ENCODE assay signal across 1 cellular context in the genomic region with DNA sequence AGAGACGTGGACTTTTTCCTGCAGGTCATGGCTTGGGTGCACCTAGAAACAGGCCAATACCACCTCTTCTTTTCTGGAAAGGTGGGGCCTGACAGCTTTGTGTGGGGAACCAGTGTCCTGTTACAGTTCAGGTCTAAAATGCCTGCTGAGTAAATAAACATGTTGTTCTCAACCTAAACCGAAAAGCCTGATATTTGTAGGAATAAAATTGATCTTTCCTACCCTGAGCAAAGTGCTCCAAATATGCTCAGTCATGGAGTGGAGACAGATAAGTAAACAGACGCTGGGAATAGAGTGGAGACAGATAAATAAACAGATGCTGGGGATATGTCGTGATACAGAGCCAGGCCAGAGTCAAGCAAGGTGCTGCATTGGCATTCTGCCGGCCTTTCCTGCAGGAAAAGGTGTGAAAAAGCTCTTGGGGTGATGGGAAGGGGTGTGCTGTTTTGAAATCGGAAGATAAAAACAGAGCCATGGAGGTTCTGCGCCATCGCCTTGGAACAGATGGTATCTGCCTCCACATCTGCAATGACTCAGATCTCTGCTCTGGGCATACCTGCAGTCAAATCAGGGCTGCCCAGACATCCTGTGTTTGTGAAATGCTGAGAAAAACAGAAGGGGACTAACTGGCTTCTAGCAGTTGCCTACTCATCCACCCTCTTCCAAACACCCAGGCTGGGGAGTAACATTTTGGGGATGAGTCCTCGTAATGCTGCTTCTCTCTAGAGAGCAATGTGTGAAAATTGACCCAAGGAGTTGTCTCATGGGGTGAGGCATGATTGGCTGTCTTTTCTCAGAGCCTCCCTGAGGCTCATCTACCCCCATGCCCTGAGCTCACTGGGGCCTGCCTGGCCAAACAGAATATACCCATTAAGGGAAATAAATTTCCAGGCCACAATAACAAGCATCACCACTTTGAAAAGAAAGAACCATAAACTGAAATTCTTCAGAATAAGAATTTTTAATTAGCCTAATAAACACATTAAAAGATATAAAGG.
TF ChIP-seq lines count a peak whose summit lies in the region.

No MANE protein-coding gene starts in this region.

TF ChIP-seq in K562, 482 proteins besides CTCF, POLR2A, EP300 and RAD21 (continued from another document):
- TF ChIP-seq ZMIZ1 (IDR thresholded peaks at IDR 0.05; ENCODE audit: low read depth in 2 of 2, low read length in 2 of 2) = peak in 1 of 2 experiments; percentile 79; a peak in 2 of 4 replicates
- TF ChIP-seq, protein P1, sequence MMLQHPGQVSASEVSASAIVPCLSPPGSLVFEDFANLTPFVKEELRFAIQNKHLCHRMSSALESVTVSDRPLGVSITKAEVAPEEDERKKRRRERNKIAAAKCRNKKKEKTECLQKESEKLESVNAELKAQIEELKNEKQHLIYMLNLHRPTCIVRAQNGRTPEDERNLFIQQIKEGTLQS (IDR thresholded peaks at IDR 0.05) = peak; percentile 62; the same call in 1 of the 2 replicates
- TF ChIP-seq, protein P1 (CRISPR knock-in tag; conservative IDR thresholded peaks at IDR 0.05) = no peak
- peak; percentile 26; the same call in 1 of the 2 replicates for TF ChIP-seq CXXC5 (CRISPR knock-in tag; IDR thresholded peaks at IDR 0.05)
- 0 out of 2 replicates have a peak, but pooled peaks have one; percentile 44 for TF ChIP-seq ETS1 (conservative IDR thresholded peaks at IDR 0.05; ENCODE audit: control insufficient read depth, low read depth, low read length)
- TF ChIP-seq RCOR1 (IDR thresholded peaks at IDR 0.05; ENCODE audit: borderline replicate concordance in 1 of 2, low read depth in 2 of 2, low read length in 2 of 2) = peak; percentile 19 to 92; a peak in 2 of 4 replicates
- no peak for TF ChIP-seq NFIX (CRISPR knock-in tag; IDR thresholded peaks at IDR 0.05; ENCODE audit: low read depth)
- 0 out of 2 replicates have a peak, but pooled peaks have one; percentile 23 for TF ChIP-seq MYNN (IDR thresholded peaks at IDR 0.05)
- no peak for TF ChIP-seq MYNN (CRISPR knock-in tag; IDR thresholded peaks at IDR 0.05)
- TF ChIP-seq JUN (IDR thresholded peaks at IDR 0.05; ENCODE audit: borderline replicate concordance, low read depth, low read length) = peak; percentile 78
- TF ChIP-seq JUN (CRISPR knock-in tag; IDR thresholded peaks at IDR 0.05; ENCODE audit: borderline replicate concordance) = no peak
- TF ChIP-seq FOXJ2 (tag; IDR thresholded peaks at IDR 0.05) = peak; percentile 53; the same call in 1 of the 2 replicates
- peak; percentile 91; the same call in 1 of the 2 replicates for TF ChIP-seq ZBED1 (IDR thresholded peaks at IDR 0.05)
- 0 out of 4 replicates have a peak, but pooled peaks of 1 of the 2 experiments have one; percentile 40 for TF ChIP-seq FOXA3 (CRISPR knock-in tag; conservative IDR thresholded peaks at IDR 0.05 in 1 of 2, IDR thresholded peaks at IDR 0.05 in 1 of 2)
- TF ChIP-seq CC2D1A (IDR thresholded peaks at IDR 0.05) = no peak
- peak; percentile 67; the same call in 1 of the 2 replicates for TF ChIP-seq RNF2 (IDR thresholded peaks at IDR 0.05)
- 0 out of 2 replicates have a peak, but pooled peaks have one; percentile 24 for TF ChIP-seq VEZF1 (CRISPR knock-in tag; IDR thresholded peaks at IDR 0.05)
- peak in 1 of 2 experiments; percentile 49; a peak in 1 of 4 replicates for TF ChIP-seq TBL1XR1 (IDR thresholded peaks at IDR 0.05; ENCODE audit: low read length in 2 of 2)
- TF ChIP-seq ETV5 (CRISPR knock-in tag; IDR thresholded peaks at IDR 0.05; ENCODE audit: low read depth) = peak; percentile 61; the same call in 1 of the 2 replicates
- TF ChIP-seq CTBP1 (IDR thresholded peaks at IDR 0.05; ENCODE audit: borderline replicate concordance) = peak; percentile 91
- no peak for TF ChIP-seq FOXM1 (IDR thresholded peaks at IDR 0.05; ENCODE audit: low read depth)
- TF ChIP-seq FOXM1 (CRISPR knock-in tag; IDR thresholded peaks at IDR 0.05; ENCODE audit: low read depth) = no peak
- peak; percentile 24 for TF ChIP-seq CCNT2 (IDR thresholded peaks at IDR 0.05; ENCODE audit: borderline replicate concordance, extremely low read depth, insufficient read length, low read depth, low read length)
- 0 out of 2 replicates have a peak, but pooled peaks have one; percentile 54 for TF ChIP-seq SMAD4 (CRISPR knock-in tag; conservative IDR thresholded peaks at IDR 0.05)
- TF ChIP-seq ZBTB49 (CRISPR knock-in tag; IDR thresholded peaks at IDR 0.05; ENCODE audit: borderline replicate concordance) = no peak
- peak; percentile 75 for TF ChIP-seq STAT5A (IDR thresholded peaks at IDR 0.05; ENCODE audit: borderline replicate concordance, low read length)
- TF ChIP-seq NCOR1 (IDR thresholded peaks at IDR 0.05) = peak; percentile 70
- peak; percentile 95 for TF ChIP-seq ZEB2 (IDR thresholded peaks at IDR 0.05)
